ENCODE assay signal across 1 cellular context in genomic region chr12:27220988-27221345, GRCh38.
TF ChIP-seq lines count a peak whose summit lies in the region.

No MANE protein-coding gene starts in this region.

TF ChIP-seq in GM12878, 131 proteins besides CTCF, POLR2A, EP300 and RAD21 (continues in another document):
- TF ChIP-seq ZNF24 (IDR thresholded peaks at IDR 0.05) (no peak), ZBTB40 (IDR thresholded peaks at IDR 0.05; ENCODE audit: borderline replicate concordance) (no peak), JUNB (IDR thresholded peaks at IDR 0.05) (no peak), TBL1XR1 (IDR thresholded peaks at IDR 0.05; ENCODE audit: low read depth, low read length) (no peak), JUND (IDR thresholded peaks at IDR 0.05; ENCODE audit: low read depth, low read length) (no peak), ESRRA (IDR thresholded peaks at IDR 0.05; ENCODE audit: low read length) (no peak), PBX3 (IDR thresholded peaks at IDR 0.05; ENCODE audit: insufficient replicate concordance, low read depth, low read length) (no peak), RELA (IDR thresholded peaks at IDR 0.05; ENCODE audit: borderline replicate concordance, partially characterized antibody) (no peak), SPI1 (IDR thresholded peaks at IDR 0.05; ENCODE audit: borderline replicate concordance, insufficient read depth, low read depth, low read length) (no peak), CHD1 (IDR thresholded peaks at IDR 0.05; ENCODE audit: low read depth, low read length) (no peak), YY1 (IDR thresholded peaks at IDR 0.05; ENCODE audit: low read depth, low read length) (peak; percentile 82), CREM (IDR thresholded peaks at IDR 0.05; ENCODE audit: low read depth) (no peak), CEBPB (IDR thresholded peaks at IDR 0.05; ENCODE audit: borderline replicate concordance in 1 of 2, low read depth in 2 of 2, low read length in 2 of 2) (no peak), BCL11A (IDR thresholded peaks at IDR 0.05; ENCODE audit: low read depth, low read length) (no peak), KAT2A (conservative IDR thresholded peaks at IDR 0.05; ENCODE audit: control insufficient read depth, low read depth, low read length) (no peak), USF1 (IDR thresholded peaks at IDR 0.05; ENCODE audit: borderline replicate concordance, extremely low read length, insufficient read depth, low read depth, low read length) (no peak), CHD4 (IDR thresholded peaks at IDR 0.05) (no peak), GABPA (IDR thresholded peaks at IDR 0.05; ENCODE audit: low read depth) (no peak), PAX8 (IDR thresholded peaks at IDR 0.05) (no peak), CUX1 (IDR thresholded peaks at IDR 0.05; ENCODE audit: insufficient replicate concordance, low read depth, low read length) (no peak), NR2C1 (IDR thresholded peaks at IDR 0.05) (0 out of 2 replicates have a peak, but pooled peaks have one; percentile 19), ZNF592 (IDR thresholded peaks at IDR 0.05) (peak; percentile 100), RB1 (IDR thresholded peaks at IDR 0.05; ENCODE audit: borderline replicate concordance) (no peak), NR2C2 (IDR thresholded peaks at IDR 0.05; ENCODE audit: borderline replicate concordance, control insufficient read depth, insufficient read length, low read depth) (no peak), HDAC6 (IDR thresholded peaks at IDR 0.05; ENCODE audit: unreplicated experiment) (no peak), IKZF1 (conservative IDR thresholded peaks at IDR 0.05) (no peak), ZNF622 (IDR thresholded peaks at IDR 0.05) (no peak), EED (IDR thresholded peaks at IDR 0.05; ENCODE audit: low read depth) (no peak), DPF2 (IDR thresholded peaks at IDR 0.05) (no peak), FOXM1 (IDR thresholded peaks at IDR 0.05; ENCODE audit: low read depth, low read length) (no peak), MEF2B (IDR thresholded peaks at IDR 0.05; ENCODE audit: partially characterized antibody, poor library complexity, severe bottlenecking) (peak; percentile 46), TCF12 (IDR thresholded peaks at IDR 0.05; ENCODE audit: low read depth, low read length) (no peak), ZBED1 (IDR thresholded peaks at IDR 0.05; ENCODE audit: borderline replicate concordance) (no peak)
- TF ChIP-seq, protein P1, sequence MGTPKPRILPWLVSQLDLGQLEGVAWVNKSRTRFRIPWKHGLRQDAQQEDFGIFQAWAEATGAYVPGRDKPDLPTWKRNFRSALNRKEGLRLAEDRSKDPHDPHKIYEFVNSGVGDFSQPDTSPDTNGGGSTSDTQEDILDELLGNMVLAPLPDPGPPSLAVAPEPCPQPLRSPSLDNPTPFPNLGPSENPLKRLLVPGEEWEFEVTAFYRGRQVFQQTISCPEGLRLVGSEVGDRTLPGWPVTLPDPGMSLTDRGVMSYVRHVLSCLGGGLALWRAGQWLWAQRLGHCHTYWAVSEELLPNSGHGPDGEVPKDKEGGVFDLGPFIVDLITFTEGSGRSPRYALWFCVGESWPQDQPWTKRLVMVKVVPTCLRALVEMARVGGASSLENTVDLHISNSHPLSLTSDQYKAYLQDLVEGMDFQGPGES (IDR thresholded peaks at IDR 0.05), result no peak
- TF ChIP-seq, protein P2, sequence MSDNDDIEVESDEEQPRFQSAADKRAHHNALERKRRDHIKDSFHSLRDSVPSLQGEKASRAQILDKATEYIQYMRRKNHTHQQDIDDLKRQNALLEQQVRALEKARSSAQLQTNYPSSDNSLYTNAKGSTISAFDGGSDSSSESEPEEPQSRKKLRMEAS (IDR thresholded peaks at IDR 0.05; ENCODE audit: low read depth, low read length), result no peak
- TF ChIP-seq, protein P3, sequence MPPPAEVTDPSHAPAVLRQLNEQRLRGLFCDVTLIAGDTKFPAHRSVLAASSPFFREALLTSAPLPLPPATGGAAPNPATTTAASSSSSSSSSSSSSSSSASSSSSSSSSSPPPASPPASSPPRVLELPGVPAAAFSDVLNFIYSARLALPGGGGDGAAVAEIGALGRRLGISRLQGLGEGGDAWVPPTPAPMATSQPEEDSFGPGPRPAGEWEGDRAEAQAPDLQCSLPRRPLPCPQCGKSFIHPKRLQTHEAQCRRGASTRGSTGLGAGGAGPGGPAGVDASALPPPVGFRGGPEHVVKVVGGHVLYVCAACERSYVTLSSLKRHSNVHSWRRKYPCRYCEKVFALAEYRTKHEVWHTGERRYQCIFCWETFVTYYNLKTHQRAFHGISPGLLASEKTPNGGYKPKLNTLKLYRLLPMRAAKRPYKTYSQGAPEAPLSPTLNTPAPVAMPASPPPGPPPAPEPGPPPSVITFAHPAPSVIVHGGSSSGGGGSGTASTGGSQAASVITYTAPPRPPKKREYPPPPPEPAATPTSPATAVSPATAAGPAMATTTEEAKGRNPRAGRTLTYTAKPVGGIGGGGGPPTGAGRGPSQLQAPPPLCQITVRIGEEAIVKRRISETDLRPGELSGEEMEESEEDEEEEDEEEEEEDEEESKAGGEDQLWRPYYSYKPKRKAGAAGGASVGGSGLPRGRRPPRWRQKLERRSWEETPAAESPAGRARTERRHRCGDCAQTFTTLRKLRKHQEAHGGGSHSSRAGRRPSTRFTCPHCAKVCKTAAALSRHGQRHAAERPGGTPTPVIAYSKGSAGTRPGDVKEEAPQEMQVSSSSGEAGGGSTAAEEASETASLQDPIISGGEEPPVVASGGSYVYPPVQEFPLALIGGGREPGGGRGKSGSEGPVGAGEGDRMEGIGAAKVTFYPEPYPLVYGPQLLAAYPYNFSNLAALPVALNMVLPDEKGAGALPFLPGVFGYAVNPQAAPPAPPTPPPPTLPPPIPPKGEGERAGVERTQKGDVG (CRISPR knock-in tag; IDR thresholded peaks at IDR 0.05), result peak; percentile 99
